In genomic region chr5:6510132-6510531, GRCh38 we compare ENCODE assay signal across 1 cellular context.
TF ChIP-seq lines count a peak whose summit lies in the region.

No MANE protein-coding gene starts in this region.

TF ChIP-seq in HepG2, 621 proteins besides CTCF, POLR2A, EP300 and RAD21 (continued from another document):
- TF ChIP-seq, protein P1, sequence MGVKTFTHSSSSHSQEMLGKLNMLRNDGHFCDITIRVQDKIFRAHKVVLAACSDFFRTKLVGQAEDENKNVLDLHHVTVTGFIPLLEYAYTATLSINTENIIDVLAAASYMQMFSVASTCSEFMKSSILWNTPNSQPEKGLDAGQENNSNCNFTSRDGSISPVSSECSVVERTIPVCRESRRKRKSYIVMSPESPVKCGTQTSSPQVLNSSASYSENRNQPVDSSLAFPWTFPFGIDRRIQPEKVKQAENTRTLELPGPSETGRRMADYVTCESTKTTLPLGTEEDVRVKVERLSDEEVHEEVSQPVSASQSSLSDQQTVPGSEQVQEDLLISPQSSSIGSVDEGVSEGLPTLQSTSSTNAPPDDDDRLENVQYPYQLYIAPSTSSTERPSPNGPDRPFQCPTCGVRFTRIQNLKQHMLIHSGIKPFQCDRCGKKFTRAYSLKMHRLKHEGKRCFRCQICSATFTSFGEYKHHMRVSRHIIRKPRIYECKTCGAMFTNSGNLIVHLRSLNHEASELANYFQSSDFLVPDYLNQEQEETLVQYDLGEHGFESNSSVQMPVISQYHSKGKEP (CRISPR knock-in tag; IDR thresholded peaks at IDR 0.05): no peak
